1 cellular context compared by ENCODE assay signal in genomic region chr17:64536913-64537312, GRCh38.
TF ChIP-seq lines count a peak whose summit lies in the region.

No MANE protein-coding gene starts in this region.

TF ChIP-seq in SK-N-SH treated with all-trans-retinoic acid at 6 μM for 48 hours, 23 proteins besides CTCF, POLR2A, EP300 and RAD21:
- TF ChIP-seq GLIS3 (CRISPR knock-in tag; IDR thresholded peaks at IDR 0.05) (no peak), ARNTL (CRISPR knock-in tag; IDR thresholded peaks at IDR 0.05; ENCODE audit: borderline replicate concordance, low read depth) (no peak), ZNF565 (CRISPR knock-in tag; conservative IDR thresholded peaks at IDR 0.05; ENCODE audit: low read depth) (no peak), TOX (CRISPR knock-in tag; IDR thresholded peaks at IDR 0.05; ENCODE audit: borderline replicate concordance) (no peak), ZNF8 (CRISPR knock-in tag; IDR thresholded peaks at IDR 0.05) (no peak), ISL1 (CRISPR knock-in tag; IDR thresholded peaks at IDR 0.05) (no peak), OSR1 (CRISPR knock-in tag; IDR thresholded peaks at IDR 0.05) (no peak), TCF4 (CRISPR knock-in tag; IDR thresholded peaks at IDR 0.05; ENCODE audit: borderline replicate concordance) (no peak), ZNF70 (CRISPR knock-in tag; IDR thresholded peaks at IDR 0.05) (no peak), PPARA (CRISPR knock-in tag; IDR thresholded peaks at IDR 0.05; ENCODE audit: borderline replicate concordance) (no peak), BACH2 (CRISPR knock-in tag; IDR thresholded peaks at IDR 0.05; ENCODE audit: borderline replicate concordance) (no peak), CSDC2 (CRISPR knock-in tag; IDR thresholded peaks at IDR 0.05) (no peak), SNAI2 (CRISPR knock-in tag; IDR thresholded peaks at IDR 0.05) (no peak), ZC3H10 (CRISPR knock-in tag; IDR thresholded peaks at IDR 0.05) (no peak), PATZ1 (CRISPR knock-in tag; IDR thresholded peaks at IDR 0.05; ENCODE audit: borderline replicate concordance) (no peak), CSRNP3 (CRISPR knock-in tag; IDR thresholded peaks at IDR 0.05) (no peak), ZFP3 (CRISPR knock-in tag; IDR thresholded peaks at IDR 0.05) (no peak), ZFP30 (CRISPR knock-in tag; IDR thresholded peaks at IDR 0.05) (no peak)
- TF ChIP-seq, protein P1, sequence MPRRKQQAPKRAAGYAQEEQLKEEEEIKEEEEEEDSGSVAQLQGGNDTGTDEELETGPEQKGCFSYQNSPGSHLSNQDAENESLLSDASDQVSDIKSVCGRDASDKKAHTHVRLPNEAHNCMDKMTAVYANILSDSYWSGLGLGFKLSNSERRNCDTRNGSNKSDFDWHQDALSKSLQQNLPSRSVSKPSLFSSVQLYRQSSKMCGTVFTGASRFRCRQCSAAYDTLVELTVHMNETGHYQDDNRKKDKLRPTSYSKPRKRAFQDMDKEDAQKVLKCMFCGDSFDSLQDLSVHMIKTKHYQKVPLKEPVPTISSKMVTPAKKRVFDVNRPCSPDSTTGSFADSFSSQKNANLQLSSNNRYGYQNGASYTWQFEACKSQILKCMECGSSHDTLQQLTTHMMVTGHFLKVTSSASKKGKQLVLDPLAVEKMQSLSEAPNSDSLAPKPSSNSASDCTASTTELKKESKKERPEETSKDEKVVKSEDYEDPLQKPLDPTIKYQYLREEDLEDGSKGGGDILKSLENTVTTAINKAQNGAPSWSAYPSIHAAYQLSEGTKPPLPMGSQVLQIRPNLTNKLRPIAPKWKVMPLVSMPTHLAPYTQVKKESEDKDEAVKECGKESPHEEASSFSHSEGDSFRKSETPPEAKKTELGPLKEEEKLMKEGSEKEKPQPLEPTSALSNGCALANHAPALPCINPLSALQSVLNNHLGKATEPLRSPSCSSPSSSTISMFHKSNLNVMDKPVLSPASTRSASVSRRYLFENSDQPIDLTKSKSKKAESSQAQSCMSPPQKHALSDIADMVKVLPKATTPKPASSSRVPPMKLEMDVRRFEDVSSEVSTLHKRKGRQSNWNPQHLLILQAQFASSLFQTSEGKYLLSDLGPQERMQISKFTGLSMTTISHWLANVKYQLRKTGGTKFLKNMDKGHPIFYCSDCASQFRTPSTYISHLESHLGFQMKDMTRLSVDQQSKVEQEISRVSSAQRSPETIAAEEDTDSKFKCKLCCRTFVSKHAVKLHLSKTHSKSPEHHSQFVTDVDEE (CRISPR knock-in tag; IDR thresholded peaks at IDR 0.05): no peak
- TF ChIP-seq, protein P2, sequence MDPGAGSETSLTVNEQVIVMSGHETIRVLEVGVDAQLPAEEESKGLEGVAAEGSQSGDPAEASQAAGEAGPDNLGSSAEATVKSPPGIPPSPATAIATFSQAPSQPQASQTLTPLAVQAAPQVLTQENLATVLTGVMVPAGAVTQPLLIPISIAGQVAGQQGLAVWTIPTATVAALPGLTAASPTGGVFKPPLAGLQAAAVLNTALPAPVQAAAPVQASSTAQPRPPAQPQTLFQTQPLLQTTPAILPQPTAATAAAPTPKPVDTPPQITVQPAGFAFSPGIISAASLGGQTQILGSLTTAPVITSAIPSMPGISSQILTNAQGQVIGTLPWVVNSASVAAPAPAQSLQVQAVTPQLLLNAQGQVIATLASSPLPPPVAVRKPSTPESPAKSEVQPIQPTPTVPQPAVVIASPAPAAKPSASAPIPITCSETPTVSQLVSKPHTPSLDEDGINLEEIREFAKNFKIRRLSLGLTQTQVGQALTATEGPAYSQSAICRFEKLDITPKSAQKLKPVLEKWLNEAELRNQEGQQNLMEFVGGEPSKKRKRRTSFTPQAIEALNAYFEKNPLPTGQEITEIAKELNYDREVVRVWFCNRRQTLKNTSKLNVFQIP (CRISPR knock-in tag; IDR thresholded peaks at IDR 0.05; ENCODE audit: borderline replicate concordance, low read depth): no peak
